ENCODE assay signal across 14 cellular contexts in the genomic region with DNA sequence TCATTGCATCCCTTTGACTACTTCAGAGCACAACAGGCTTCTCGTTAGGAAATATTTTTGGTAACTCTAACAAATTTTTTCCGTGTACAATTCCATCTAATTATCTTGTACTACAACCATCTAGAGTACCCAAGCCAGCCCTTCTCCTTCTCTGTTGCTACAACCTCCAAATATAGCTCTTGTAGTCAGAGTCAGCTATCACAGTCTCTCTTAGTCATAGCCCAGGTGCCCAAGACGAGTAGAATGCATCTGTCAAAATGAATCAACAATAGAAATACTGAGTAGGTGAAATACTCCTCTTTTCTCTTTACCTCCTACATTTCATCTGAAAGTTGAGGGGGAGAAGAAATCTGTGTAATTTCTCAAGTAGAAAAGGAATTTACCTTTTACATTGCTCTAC.
DNase-seq lines count a peak whose midpoint lies in the region; ATAC-seq, FAIRE-seq and TF ChIP-seq lines count a peak whose summit lies in the region.
"Had no signal": no experiment of that assay in that cellular context is flagged by ENCODE, and none has a peak within 500 bp of the region (broad histone marks: within the 10 kb centered on the region; RNA-seq: fewer than 3 reads in every experiment).

No MANE protein-coding gene starts in this region.

- FAIRE-seq in bronchial epithelial cell (lab: Jason Lieb, UNC): no peak

- H3K27me3 Mint-ChIP-seq in activated T-helper 1 cell treated with anti-CD3 and anti-CD28 coated beads, Interleukin-12 subunit alpha, Interleukin-12 subunit beta, Interleukin-2, Interleukin-4 antibody, amounts not matched to agents 30 ng/mL and 10 ng/mL and 1 ng/mL, durations not matched to agents 14 hours and 24 hours and 36 hours (ENCODE audit: insufficient read depth): no peaks in the 10 kb centered on the region
- no peaks in the 10 kb centered on the region for H3K27me3 Mint-ChIP-seq in CD4-positive, alpha-beta memory T cell
- H3K27me3 Mint-ChIP-seq: stimulated activated naive CD8-positive, alpha-beta T cell treated with anti-CD3 and anti-CD28 coated beads, Interleukin-15, Interleukin-2, amounts not matched to agents 100 ng/mL and 50 ng/mL, for 24 hours had no signal

- POLR2A ChIA-PET in CD4-positive, alpha-beta memory T cell (lab: Charles Lee; ENCODE audit: partially characterized antibody): no interaction called here

- no peak overlapping the region for H3K4me3 Mint-ChIP-seq in activated T-helper 1 cell treated with anti-CD3 and anti-CD28 coated beads, Interleukin-12 subunit alpha, Interleukin-12 subunit beta, Interleukin-2, Interleukin-4 antibody, amounts not matched to agents 30 ng/mL and 10 ng/mL and 1 ng/mL, durations not matched to agents 14 hours and 24 hours and 36 hours
- no peak overlapping the region for H3K4me3 Mint-ChIP-seq in CD4-positive, alpha-beta memory T cell
- H3K4me3 Mint-ChIP-seq: stimulated activated naive CD8-positive, alpha-beta T cell treated with anti-CD3 and anti-CD28 coated beads, Interleukin-15, Interleukin-2, amounts not matched to agents 100 ng/mL and 50 ng/mL, for 24 hours had no signal

- no peaks in the 10 kb centered on the region for H3K36me3 ChIP-seq in bronchial epithelial cell (ENCODE audit: control insufficient read depth, insufficient read depth, low read length)
- H3K36me3 ChIP-seq in CD4-positive, alpha-beta memory T cell (ENCODE audit: insufficient read depth, low read length): no peaks in the 10 kb centered on the region
- H3K36me3 ChIP-seq: ovary had no signal

- H3K27me3 ChIP-seq in bronchial epithelial cell (ENCODE audit: control insufficient read depth, insufficient read depth, low read length): no peaks in the 10 kb centered on the region
- no peaks in the 10 kb centered on the region for H3K27me3 ChIP-seq in CD4-positive, alpha-beta memory T cell (ENCODE audit: insufficient read depth, low read length)
- H3K27me3 ChIP-seq: ovary had no signal

- H3K4me1 Mint-ChIP-seq in activated T-helper 1 cell treated with anti-CD3 and anti-CD28 coated beads, Interleukin-12 subunit alpha, Interleukin-12 subunit beta, Interleukin-2, Interleukin-4 antibody, amounts not matched to agents 30 ng/mL and 10 ng/mL and 1 ng/mL, durations not matched to agents 14 hours and 24 hours and 36 hours (ENCODE audit: low read depth): peaks cover 23% of the 10 kb centered on the region
- no peaks in the 10 kb centered on the region for H3K4me1 Mint-ChIP-seq in CD4-positive, alpha-beta memory T cell

- H3K4me1 ChIP-seq in CD4-positive, alpha-beta memory T cell (ENCODE audit: insufficient read depth, low read length): no peaks in the 10 kb centered on the region

- no peak for TF ChIP-seq CTCF in bronchial epithelial cell (IDR thresholded peaks at IDR 0.05; ENCODE audit: insufficient read depth, low read length, severe bottlenecking)

- ATAC-seq in HG02852 (IDR thresholded peaks at IDR 0.05; ENCODE audit: unreplicated experiment): peak; percentile 44
- ATAC-seq in left lobe of liver: no peak
- ATAC-seq in GM21576 (IDR thresholded peaks at IDR 0.05; ENCODE audit: unreplicated experiment): no peak

- H3K9me3 Mint-ChIP-seq in activated T-helper 1 cell treated with anti-CD3 and anti-CD28 coated beads, Interleukin-12 subunit alpha, Interleukin-12 subunit beta, Interleukin-2, Interleukin-4 antibody, amounts not matched to agents 30 ng/mL and 10 ng/mL and 1 ng/mL, durations not matched to agents 14 hours and 24 hours and 36 hours: peaks cover 4% of the 10 kb centered on the region
- peaks cover 0 to 10% (median 1%) of the 10 kb centered on the region in 8 donors for H3K9me3 Mint-ChIP-seq in CD4-positive, alpha-beta memory T cell

- H3K4me3 ChIP-seq in bronchial epithelial cell (ENCODE audit: low read depth, low read length): no peak overlapping the region
- no peak overlapping the region for H3K4me3 ChIP-seq in CD4-positive, alpha-beta memory T cell (ENCODE audit: low read length in 2 of 2)
- H3K4me3 ChIP-seq: lung, ovary had no signal

- no peak overlapping the region for H3K27ac Mint-ChIP-seq in activated T-helper 1 cell treated with anti-CD3 and anti-CD28 coated beads, Interleukin-12 subunit alpha, Interleukin-12 subunit beta, Interleukin-2, Interleukin-4 antibody, amounts not matched to agents 30 ng/mL and 10 ng/mL and 1 ng/mL, durations not matched to agents 14 hours and 24 hours and 36 hours
- H3K27ac Mint-ChIP-seq in CD4-positive, alpha-beta memory T cell: no peak overlapping the region
- H3K27ac Mint-ChIP-seq: stimulated activated naive CD8-positive, alpha-beta T cell treated with anti-CD3 and anti-CD28 coated beads, Interleukin-15, Interleukin-2, amounts not matched to agents 100 ng/mL and 50 ng/mL, for 24 hours had no signal

- H3K27ac ChIP-seq in CD4-positive, alpha-beta memory T cell (ENCODE audit: low read depth, low read length): no peak overlapping the region
- H3K27ac ChIP-seq: KMS-11, ovary had no signal

- intact Hi-C loops in activated T-helper 1 cell treated with anti-CD3 and anti-CD28 coated beads, Interleukin-12 subunit alpha, Interleukin-12 subunit beta, Interleukin-2, Interleukin-4 antibody, amounts not matched to agents 30 ng/mL and 10 ng/mL and 1 ng/mL, durations not matched to agents 14 hours and 24 hours and 36 hours (cut with micrococcal nuclease): loop anchor here (2.0 kb wide), 1 partner anchor 252 kb away; no protein-coding TSS in a partner anchor
- intact Hi-C loops in CD4-positive, alpha-beta memory T cell (cut with micrococcal nuclease): no loop called here

- H3K9me3 ChIP-seq in CD4-positive, alpha-beta memory T cell (ENCODE audit: control insufficient read depth in 1 of 2, low read length in 2 of 2): no peaks in the 10 kb centered on the region
- H3K9me3 ChIP-seq: ovary had no signal

- H3K36me3 Mint-ChIP-seq in activated T-helper 1 cell treated with anti-CD3 and anti-CD28 coated beads, Interleukin-12 subunit alpha, Interleukin-12 subunit beta, Interleukin-2, Interleukin-4 antibody, amounts not matched to agents 30 ng/mL and 10 ng/mL and 1 ng/mL, durations not matched to agents 14 hours and 24 hours and 36 hours (ENCODE audit: low read depth): no peaks in the 10 kb centered on the region
- no peaks in the 10 kb centered on the region for H3K36me3 Mint-ChIP-seq in CD4-positive, alpha-beta memory T cell

- DNase-seq in Ammon's horn (ENCODE audit: low spot score) (peak; percentile 32), bronchial epithelial cell (ENCODE audit: low read depth) (peak; percentile 67), kidney tubule cell (ENCODE audit: low spot score) (peak; percentile 42), left lobe of liver (ENCODE audit: low spot score) (no peak)
- DNase-seq in activated T-helper 1 cell treated with anti-CD3 and anti-CD28 coated beads, Interleukin-12 subunit alpha, Interleukin-12 subunit beta, Interleukin-2, Interleukin-4 antibody, amounts not matched to agents 30 ng/mL and 10 ng/mL and 1 ng/mL, durations not matched to agents 14 hours and 24 hours and 36 hours (ENCODE audit: low spot score): no peak
- DNase-seq in CD4-positive, alpha-beta memory T cell: no peak
- DNase-seq: GDM1; ovary; stimulated activated CD4-positive, alpha-beta T cell treated with anti-CD3 and anti-CD28 coated beads, Interleukin-2, amount 100 ng/mL, for 48 hours had no signal

- CTCF ChIA-PET in CD4-positive, alpha-beta memory T cell (lab: Charles Lee; ENCODE audit: partially characterized antibody): no interaction called here

Comparison
In these comparisons a context has a peak if more than half of its experiments do, and no peak if none do; other contexts are left out.
1. DNase-seq: peak in Ammon's horn (single experiment), bronchial epithelial cell (single experiment) and kidney tubule cell (single experiment); none in activated T-helper 1 cell treated with anti-CD3 and anti-CD28 coated beads, Interleukin-12 subunit alpha, Interleukin-12 subunit beta, Interleukin-2, Interleukin-4 antibody, amounts not matched to agents 30 ng/mL and 10 ng/mL and 1 ng/mL, durations not matched to agents 14 hours and 24 hours and 36 hours (single experiment), CD4-positive, alpha-beta memory T cell (0 of 5) and left lobe of liver (single experiment).